ENCODE assay signal across 10 cellular contexts in the genomic region with DNA sequence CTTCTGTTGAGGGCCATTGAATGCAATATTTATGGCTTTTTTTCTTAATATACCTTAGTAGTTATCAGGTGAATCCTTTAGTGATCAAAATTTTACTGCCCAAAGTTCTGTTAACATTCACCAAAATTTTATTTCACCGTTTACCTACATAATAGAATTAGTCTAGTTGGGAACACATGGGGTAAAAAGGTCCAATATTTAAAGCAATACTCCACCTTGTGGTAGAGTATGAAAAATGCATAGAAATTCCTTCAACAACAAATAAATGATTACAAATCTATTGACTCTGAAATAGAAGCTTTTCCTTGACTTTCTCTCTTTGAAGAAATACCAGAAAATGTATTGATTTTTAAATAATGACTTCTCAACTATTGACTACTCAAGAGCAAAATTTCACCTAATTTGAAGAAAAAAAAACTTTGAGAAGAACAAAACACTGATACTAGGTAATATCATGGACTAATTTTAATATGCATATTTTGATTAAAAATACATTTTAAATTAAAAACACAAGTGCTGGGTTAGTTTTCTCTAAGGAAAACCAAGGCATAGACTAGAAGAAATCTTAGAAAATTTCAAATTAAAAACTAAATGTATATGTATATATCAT. TPM values are rescaled to one million over a fixed set of nuclear protein-coding genes. Genes with fewer than 3 reads are reported as not detected.
DNase-seq lines count a peak whose midpoint lies in the region; ATAC-seq and TF ChIP-seq lines count a peak whose summit lies in the region.
"Had no signal": no experiment of that assay in that cellular context is flagged by ENCODE, and none has a peak within 500 bp of the region (broad histone marks: within the 10 kb centered on the region; RNA-seq: fewer than 3 reads in every experiment).

No MANE protein-coding gene starts in this region.

- ATAC-seq in natural killer cell (peak in 1 of 3 donors; percentile 50), HG03060 (IDR thresholded peaks at IDR 0.05; ENCODE audit: low read depth, unreplicated experiment) (peak; percentile 39)
- ATAC-seq in natural killer cell treated with Interleukin-12 subunit alpha and Interleukin-12 subunit beta and Interleukin-15 and Interleukin-18, amount 100 ng/mL, for 72 hours: no peak
- no peak for ATAC-seq in stimulated activated naive CD8-positive, alpha-beta T cell treated with anti-CD3 and anti-CD28 coated beads, Interleukin-15, amount 100 ng/mL, for 72 hours

- no peaks in the 10 kb centered on the region for H3K9me3 Mint-ChIP-seq in natural killer cell
- no peaks in the 10 kb centered on the region for H3K9me3 Mint-ChIP-seq in natural killer cell treated with Interleukin-12 subunit alpha and Interleukin-12 subunit beta and Interleukin-15 and Interleukin-18, amount 100 ng/mL, for 72 hours
- H3K9me3 Mint-ChIP-seq in stimulated activated naive CD8-positive, alpha-beta T cell treated with anti-CD3 and anti-CD28 coated beads, Interleukin-15, amount 100 ng/mL, for 72 hours: no peaks in the 10 kb centered on the region
- H3K9me3 Mint-ChIP-seq: dendritic cell treated with granulocyte-macrophage colony-stimulating factor and Interleukin-4, amounts not matched to agents 40 ng/mL and 50 ng/mL, for 4 days; stimulated activated naive CD8-positive, alpha-beta T cell treated with anti-CD3 and anti-CD28 coated beads, Interleukin-15, Interleukin-2, amounts not matched to agents 100 ng/mL and 50 ng/mL, for 24 hours had no signal

- intact Hi-C loops in natural killer cell (cut with micrococcal nuclease) (loop anchor here (2.0 to 10.0 kb wide), 2 partner anchors 1311 to 1985 kb away; no protein-coding TSS in a partner anchor), breast epithelium (cut with DNase I; ENCODE audit: low total_unique reads) (no loop called here)

- no peak overlapping the region for H2BK5ac ChIP-seq in mesendoderm (ENCODE audit: low read length)

- H3K4me1 ChIP-seq in breast epithelium (no peaks in the 10 kb centered on the region), mesendoderm (ENCODE audit: control insufficient read depth, low read depth, low read length) (no peaks in the 10 kb centered on the region)
- no peaks in the 10 kb centered on the region for H3K4me1 ChIP-seq in effector memory CD4-positive, alpha-beta T cell (ENCODE audit: control insufficient read depth, insufficient read depth, low read length, poor library complexity, severe bottlenecking)

- no peak overlapping the region for H2BK15ac ChIP-seq in mesendoderm (replicated peaks; ENCODE audit: low read depth)

- no peaks in the 10 kb centered on the region for H3K36me3 Mint-ChIP-seq in natural killer cell
- H3K36me3 Mint-ChIP-seq in natural killer cell treated with Interleukin-12 subunit alpha and Interleukin-12 subunit beta and Interleukin-15 and Interleukin-18, amount 100 ng/mL, for 72 hours: no peaks in the 10 kb centered on the region

- no peak for TF ChIP-seq POLR2A in breast epithelium (IDR thresholded peaks at IDR 0.05)

- no peak overlapping the region for H3K18ac ChIP-seq in mesendoderm (ENCODE audit: low read length)

- no peak overlapping the region for H3K4ac ChIP-seq in mesendoderm (ENCODE audit: low read depth, low read length)

- H3K9ac ChIP-seq in mesendoderm (ENCODE audit: low read length): no peak overlapping the region

- H3K4me3 ChIP-seq in breast epithelium: no peak overlapping the region
- no peak overlapping the region for H3K4me3 ChIP-seq in mesendoderm (ENCODE audit: low read length)
- H3K4me3 ChIP-seq in effector memory CD4-positive, alpha-beta T cell (ENCODE audit: insufficient read depth, low read depth, low read length, poor library complexity, severe bottlenecking): no peak overlapping the region

- no peak overlapping the region for H2AK5ac ChIP-seq in mesendoderm (ENCODE audit: low read length)

- H2BK120ac ChIP-seq in mesendoderm (ENCODE audit: low read depth, low read length): no peak overlapping the region

- no peak for DNase-seq in natural killer cell
- DNase-seq in natural killer cell treated with Interleukin-12 subunit alpha and Interleukin-12 subunit beta and Interleukin-15 and Interleukin-18, amount 100 ng/mL, for 72 hours (ENCODE audit: low spot score): no peak
- peak; percentile 67 for DNase-seq in NCI-H345 treated with DMSO at 0.1 percent for 48 hours (lab: John Stamatoyannopoulos, UW; ENCODE audit: unreplicated experiment)
- DNase-seq in breast epithelium (ENCODE audit: low spot score in 2 of 2): no peak
- DNase-seq in mesendoderm: peak; percentile 34
- DNase-seq in stimulated activated naive CD8-positive, alpha-beta T cell treated with anti-CD3 and anti-CD28 coated beads, Interleukin-15, amount 100 ng/mL, for 72 hours: no peak
- DNase-seq in effector memory CD4-positive, alpha-beta T cell: no peak

- no peaks in the 10 kb centered on the region for H3K27me3 Mint-ChIP-seq in natural killer cell (ENCODE audit: low read depth in 2 of 2)
- H3K27me3 Mint-ChIP-seq in natural killer cell treated with Interleukin-12 subunit alpha and Interleukin-12 subunit beta and Interleukin-15 and Interleukin-18, amount 100 ng/mL, for 72 hours: peaks cover 0 to 13% of the 10 kb centered on the region in 2 donors
- H3K27me3 Mint-ChIP-seq in stimulated activated naive CD8-positive, alpha-beta T cell treated with anti-CD3 and anti-CD28 coated beads, Interleukin-15, amount 100 ng/mL, for 72 hours: no peaks in the 10 kb centered on the region
- H3K27me3 Mint-ChIP-seq: dendritic cell treated with granulocyte-macrophage colony-stimulating factor and Interleukin-4, amounts not matched to agents 40 ng/mL and 50 ng/mL, for 4 days had no signal

- no CpG with 5 or more reads among the region's 1 CpG for WGBS in mesendoderm (ENCODE audit: extremely low coverage, insufficient coverage, low lambda C conversion rate)

- H3K4me1 Mint-ChIP-seq in natural killer cell: peaks cover 0 to 6% of the 10 kb centered on the region in 2 donors
- H3K4me1 Mint-ChIP-seq in natural killer cell treated with Interleukin-12 subunit alpha and Interleukin-12 subunit beta and Interleukin-15 and Interleukin-18, amount 100 ng/mL, for 72 hours (ENCODE audit: low read depth in 2 of 2): no peaks in the 10 kb centered on the region
- H3K4me1 Mint-ChIP-seq in stimulated activated naive CD8-positive, alpha-beta T cell treated with anti-CD3 and anti-CD28 coated beads, Interleukin-15, amount 100 ng/mL, for 72 hours: peaks cover 12% of the 10 kb centered on the region

- H4K5ac ChIP-seq in mesendoderm (ENCODE audit: low read length): no peak overlapping the region

- H3K9me3 ChIP-seq in breast epithelium: no peaks in the 10 kb centered on the region
- no peaks in the 10 kb centered on the region for H3K9me3 ChIP-seq in effector memory CD4-positive, alpha-beta T cell (ENCODE audit: control insufficient read depth, low read length)

- no peak overlapping the region for H3K23ac ChIP-seq in mesendoderm (ENCODE audit: low read length)

- no peak overlapping the region for H3K27ac ChIP-seq in breast epithelium
- no peak overlapping the region for H3K27ac ChIP-seq in mesendoderm (ENCODE audit: low read depth, low read length)
- no peak overlapping the region for H3K27ac ChIP-seq in effector memory CD4-positive, alpha-beta T cell (ENCODE audit: insufficient read depth, low read length, poor library complexity, severe bottlenecking)

- no peak overlapping the region for H3K4me3 Mint-ChIP-seq in natural killer cell
- H3K4me3 Mint-ChIP-seq in natural killer cell treated with Interleukin-12 subunit alpha and Interleukin-12 subunit beta and Interleukin-15 and Interleukin-18, amount 100 ng/mL, for 72 hours: no peak overlapping the region
- H3K4me3 Mint-ChIP-seq in stimulated activated naive CD8-positive, alpha-beta T cell treated with anti-CD3 and anti-CD28 coated beads, Interleukin-15, amount 100 ng/mL, for 72 hours: no peak overlapping the region
- H3K4me3 Mint-ChIP-seq: dendritic cell treated with granulocyte-macrophage colony-stimulating factor and Interleukin-4, amounts not matched to agents 40 ng/mL and 50 ng/mL, for 4 days; stimulated activated naive CD8-positive, alpha-beta T cell treated with anti-CD3 and anti-CD28 coated beads, Interleukin-15, Interleukin-2, amounts not matched to agents 100 ng/mL and 50 ng/mL, for 24 hours had no signal

- TF ChIP-seq CTCF in natural killer cell (IDR thresholded peaks at IDR 0.05) (peak; percentile 70), breast epithelium (IDR thresholded peaks at IDR 0.05) (peak in 2 of 3 donors; percentile 43 to 50)

- H4K8ac ChIP-seq in mesendoderm (ENCODE audit: low read depth, low read length): no peak overlapping the region

- no peaks in the 10 kb centered on the region for H3K79me2 ChIP-seq in mesendoderm (ENCODE audit: control insufficient read depth, insufficient read depth, low read length)

- H3K27ac Mint-ChIP-seq in natural killer cell: no peak overlapping the region
- H3K27ac Mint-ChIP-seq in natural killer cell treated with Interleukin-12 subunit alpha and Interleukin-12 subunit beta and Interleukin-15 and Interleukin-18, amount 100 ng/mL, for 72 hours: no peak overlapping the region
- no peak overlapping the region for H3K27ac Mint-ChIP-seq in stimulated activated naive CD8-positive, alpha-beta T cell treated with anti-CD3 and anti-CD28 coated beads, Interleukin-15, amount 100 ng/mL, for 72 hours
- H3K27ac Mint-ChIP-seq: dendritic cell treated with granulocyte-macrophage colony-stimulating factor and Interleukin-4, amounts not matched to agents 40 ng/mL and 50 ng/mL, for 4 days; stimulated activated naive CD8-positive, alpha-beta T cell treated with anti-CD3 and anti-CD28 coated beads, Interleukin-15, Interleukin-2, amounts not matched to agents 100 ng/mL and 50 ng/mL, for 24 hours had no signal

- no peaks in the 10 kb centered on the region for H3K79me1 ChIP-seq in mesendoderm (ENCODE audit: low read length)

- H3K36me3 ChIP-seq in breast epithelium: peaks cover 5% of the 10 kb centered on the region
- no peaks in the 10 kb centered on the region for H3K36me3 ChIP-seq in mesendoderm (ENCODE audit: control insufficient read depth, insufficient read depth, low read length)
- no peaks in the 10 kb centered on the region for H3K36me3 ChIP-seq in effector memory CD4-positive, alpha-beta T cell (ENCODE audit: control insufficient read depth, insufficient read depth, low read length)

- no peak overlapping the region for H3K56ac ChIP-seq in mesendoderm (ENCODE audit: low read length)

- H3K4me2 ChIP-seq in mesendoderm (ENCODE audit: low read length): no peak overlapping the region

- H3K27me3 ChIP-seq in breast epithelium: no peaks in the 10 kb centered on the region
- no peaks in the 10 kb centered on the region for H3K27me3 ChIP-seq in mesendoderm (ENCODE audit: insufficient read depth, low read length, poor library complexity)
- no peaks in the 10 kb centered on the region for H3K27me3 ChIP-seq in effector memory CD4-positive, alpha-beta T cell (replicated peaks; ENCODE audit: control insufficient read depth, insufficient read depth, low read length, poor library complexity, severe bottlenecking)

RNA-seq across cellular contexts. Expression of a gene that starts 43.3 kb away (rescaled TPM):
- total RNA-seq in natural killer cell (10 to 100 TPM; 25.9 to 38.5 (median 31.3) TPM), breast epithelium (10 to 100 TPM; 12.5 to 20.5 (median 17.0) TPM)
- 10 to 100 TPM; 26.0 to 30.8 TPM for total RNA-seq in natural killer cell treated with Interleukin-12 subunit alpha and Interleukin-12 subunit beta and Interleukin-15 and Interleukin-18, amount 100 ng/mL, for 72 hours
- 37.7 TPM for polyA plus RNA-seq in mesendoderm (2013, experiment 1 of 2)
- polyA plus RNA-seq in mesendoderm (2013, experiment 2 of 2): 40.0 TPM

Comparison
In these comparisons a context has a peak if more than half of its experiments do, and no peak if none do; other contexts are left out.
1. DNase-seq: peak in NCI-H345 treated with DMSO at 0.1 percent for 48 hours (single experiment) and mesendoderm (single experiment); none in natural killer cell (single experiment), natural killer cell treated with Interleukin-12 subunit alpha and Interleukin-12 subunit beta and Interleukin-15 and Interleukin-18, amount 100 ng/mL, for 72 hours (single experiment), breast epithelium (0 of 2), stimulated activated naive CD8-positive, alpha-beta T cell treated with anti-CD3 and anti-CD28 coated beads, Interleukin-15, amount 100 ng/mL, for 72 hours (0 of 2) and effector memory CD4-positive, alpha-beta T cell (0 of 3).